11 cellular contexts compared by ENCODE assay signal in genomic region chr19:46674416-46675178, GRCh38. TPM values are rescaled to one million over a fixed set of nuclear protein-coding genes. Genes with fewer than 3 reads are reported as not detected.
DNase-seq lines count a peak whose midpoint lies in the region; ATAC-seq, FAIRE-seq and TF ChIP-seq lines count a peak whose summit lies in the region.
"Had no signal": no experiment of that assay in that cellular context is flagged by ENCODE, and none has a peak within 500 bp of the region (broad histone marks: within the 10 kb centered on the region; RNA-seq: fewer than 3 reads in every experiment).

No MANE protein-coding gene starts in this region.

- H3K9ac ChIP-seq in endothelial cell of umbilical vein (replicated peaks; ENCODE audit: extremely low read depth, insufficient read depth, low read length): no peak overlapping the region
- H3K9ac ChIP-seq: BLaER1, GM23248 had no signal

- TSS peak; percentile 64 for BruUV-seq in endothelial cell of umbilical vein (replicated peaks; lab: Mats Ljungman, UMichigan)

- no peak for DNase-seq in heart left ventricle
- DNase-seq in left ventricle myocardium inferior: no peak
- peak; percentile 39 for DNase-seq in NCI-H510A treated with DMSO at 0.1 percent for 48 hours (lab: John Stamatoyannopoulos, UW)
- peak; percentile 36 for DNase-seq in endothelial cell of umbilical vein (ENCODE audit: low read depth, low spot score)
- DNase-seq in testis: peak; percentile 71
- no peak for DNase-seq in H54 (ENCODE audit: insufficient read length, low spot score)
- DNase-seq in NCI-H748 treated with DMSO at 0.1 percent for 48 hours (lab: John Stamatoyannopoulos, UW): no peak
- DNase-seq in activated effector memory CD4-positive, alpha-beta T cell treated with Interleukin-2 at 50 U/mL for 16 hours: no peak
- DNase-seq: GM23248; stimulated activated naive CD8-positive, alpha-beta T cell treated with anti-CD3 and anti-CD28 coated beads, Interleukin-15, amount 100 ng/mL, for 72 hours had no signal

- H3K4me1 ChIP-seq in heart left ventricle (no peaks in the 10 kb centered on the region), left ventricle myocardium inferior (no peaks in the 10 kb centered on the region), endothelial cell of umbilical vein (ENCODE audit: control insufficient read depth, extremely low read depth, insufficient read depth, low read length) (peaks cover 4% of the 10 kb centered on the region), testis (no peaks in the 10 kb centered on the region)
- H3K4me1 ChIP-seq: BLaER1 had no signal

- dilution Hi-C loops in endothelial cell of umbilical vein (cut with MboI; ENCODE audit: extremely low pct_ligation_motif_present, low sequenced_read_pairs): no loop called here

- TF ChIP-seq CTCF in heart left ventricle (IDR thresholded peaks at IDR 0.05): no peak
- TF ChIP-seq CTCF in left ventricle myocardium inferior (IDR thresholded peaks at IDR 0.05; ENCODE audit: borderline replicate concordance): no peak
- no peak for TF ChIP-seq CTCF in endothelial cell of umbilical vein (IDR thresholded peaks at IDR 0.05; ENCODE audit: extremely low read depth in 1 of 2, insufficient read depth in 1 of 2, low read depth in 1 of 2, low read length in 2 of 2)
- TF ChIP-seq CTCF in testis (IDR thresholded peaks at IDR 0.05): no peak

- no peak overlapping the region for H3K4me2 ChIP-seq in endothelial cell of umbilical vein (ENCODE audit: insufficient read depth, low read length)
- H3K4me2 ChIP-seq: BLaER1 had no signal

- CTCF ChIA-PET in endothelial cell of umbilical vein (lab: Charles Lee): interaction anchor here (1.0 to 2.5 kb wide), 3 partner anchors 13 to 23 kb away, joined by 3 to 15 read pairs (median 3); partner anchors contain the start of gene DACT3

- ATAC-seq in heart left ventricle: peak; percentile 16 to 25 (median 22)
- ATAC-seq: stimulated activated naive CD8-positive, alpha-beta T cell treated with anti-CD3 and anti-CD28 coated beads, Interleukin-15, amount 100 ng/mL, for 72 hours had no signal

- no peak overlapping the region for H2AFZ ChIP-seq in endothelial cell of umbilical vein (ENCODE audit: low read depth, low read length)
- H2AFZ ChIP-seq: GM23248 had no signal

- H3K9me3 ChIP-seq in heart left ventricle (no peaks in the 10 kb centered on the region), left ventricle myocardium inferior (replicated peaks) (no peaks in the 10 kb centered on the region), endothelial cell of umbilical vein (replicated peaks; ENCODE audit: control insufficient read depth, insufficient read depth, low read length) (no peaks in the 10 kb centered on the region), testis (no peaks in the 10 kb centered on the region)
- H3K9me3 ChIP-seq: BLaER1 had no signal

- H3K9me1 ChIP-seq in endothelial cell of umbilical vein (replicated peaks; ENCODE audit: control insufficient read depth, extremely low read depth, insufficient read depth, low read length): no peaks in the 10 kb centered on the region

- intact Hi-C loops in heart left ventricle (cut with DNase I): no loop called here
- intact Hi-C loops in left ventricle myocardium inferior (cut with micrococcal nuclease): no loop called here
- intact Hi-C loops in endothelial cell of umbilical vein (cut with micrococcal nuclease): no loop called here
- intact Hi-C loops in testis (cut with DNase I; ENCODE audit: low total_unique reads): no loop called here

- TF ChIP-seq POLR2A in heart left ventricle (IDR thresholded peaks at IDR 0.05) (no peak), endothelial cell of umbilical vein (IDR thresholded peaks at IDR 0.05; ENCODE audit: low read depth, low read length) (no peak), testis (IDR thresholded peaks at IDR 0.05) (no peak), H54 (IDR thresholded peaks at IDR 0.05; ENCODE audit: low read depth, low read length) (no peak)

- no peak for FAIRE-seq in endothelial cell of umbilical vein (lab: Jason Lieb, UNC)
- FAIRE-seq in H54 (lab: Jason Lieb, UNC): no peak

- H3K27me3 ChIP-seq in heart left ventricle (no peaks in the 10 kb centered on the region), left ventricle myocardium inferior (ENCODE audit: low read depth) (no peaks in the 10 kb centered on the region), endothelial cell of umbilical vein (ENCODE audit: control insufficient read depth in 2 of 2, insufficient read depth in 2 of 2, low read length in 2 of 2) (no peaks in the 10 kb centered on the region), testis (no peaks in the 10 kb centered on the region)
- H3K27me3 ChIP-seq: BLaER1 had no signal

- H3K27ac ChIP-seq in heart left ventricle (no peak overlapping the region), left ventricle myocardium inferior (replicated peaks) (no peak overlapping the region), endothelial cell of umbilical vein (ENCODE audit: insufficient read depth, low read depth, low read length) (no peak overlapping the region), testis (peak overlapping the region in 1 of 2 donors; percentile 24)
- H3K27ac ChIP-seq: BLaER1, GM23248 had no signal

- peaks cover 0 to 74% (median 66%) of the 10 kb centered on the region in 9 donors for H3K36me3 ChIP-seq in heart left ventricle
- peaks cover 52% of the 10 kb centered on the region for H3K36me3 ChIP-seq in left ventricle myocardium inferior
- peaks cover 25 to 41% of the 10 kb centered on the region in 2 experiments for H3K36me3 ChIP-seq in endothelial cell of umbilical vein (ENCODE audit: control insufficient read depth in 2 of 2, extremely low read depth in 1 of 2, insufficient read depth in 2 of 2, low read length in 2 of 2)
- H3K36me3 ChIP-seq in testis (ENCODE audit: low read depth, missing control alignments): no peaks in the 10 kb centered on the region

- POLR2A ChIA-PET in endothelial cell of umbilical vein (lab: Charles Lee): interaction anchor here (0.6 kb wide), 1 partner anchor 144 kb away, joined by 3 read pairs; no protein-coding TSS in a partner anchor

- no peaks in the 10 kb centered on the region for H4K20me1 ChIP-seq in endothelial cell of umbilical vein (replicated peaks; ENCODE audit: control insufficient read depth, extremely low read depth, insufficient read depth, low read length)

- no peak overlapping the region for H3K4me3 ChIP-seq in heart left ventricle
- no peak overlapping the region for H3K4me3 ChIP-seq in left ventricle myocardium inferior
- H3K4me3 ChIP-seq in endothelial cell of umbilical vein (replicated peaks in 1 of 3; ENCODE audit: insufficient read depth in 1 of 3, low read depth in 1 of 3, low read length in 3 of 3): no peak overlapping the region
- no peak overlapping the region for H3K4me3 ChIP-seq in testis
- H3K4me3 ChIP-seq: BLaER1, GM23248 had no signal

- H3K79me2 ChIP-seq in endothelial cell of umbilical vein (ENCODE audit: control insufficient read depth, insufficient read depth, low read length): no peaks in the 10 kb centered on the region

- 92 to 96% (median 94%) methylated on average over 17 to 21 of the region's 21 CpGs for WGBS in heart left ventricle, 4 donors
- 56 to 61% methylated on average over 18 to 21 of the region's 21 CpGs for WGBS in testis, 2 donors

RNA-seq across cellular contexts. Expression of gene DACT3, which starts 13.6 kb away (rescaled TPM):
- total RNA-seq in heart left ventricle (10 to 100 TPM in 7 of 9 donors, 1 to 10 TPM in 2; 8.8 to 23.4 (median 15.1) TPM), left ventricle myocardium inferior (18.3 TPM), endothelial cell of umbilical vein (0.22 and 0.65 TPM in 2 replicates), testis (10 to 100 TPM; 17.2 to 30.6 TPM)
- polyA plus RNA-seq in heart left ventricle (1 to 10 TPM; 2.4 to 9.1 TPM), endothelial cell of umbilical vein (0.76 and 0.83 TPM in 2 replicates), testis (ENCODE audit: insufficient read depth, low read depth, low replicate concordance) (19.8 TPM)
- polyA plus RNA-seq in endothelial cell of umbilical vein (2011; cell fraction: cytosol; rRNA removed): 0.39 TPM in 2 replicates
- 0.39 and 0.55 TPM in 2 replicates for polyA plus RNA-seq in endothelial cell of umbilical vein (2011; cell fraction: nucleus; rRNA removed)
- 0.37 and 0.90 TPM in 2 replicates for polyA plus RNA-seq in endothelial cell of umbilical vein (2012)
- polyA minus RNA-seq in endothelial cell of umbilical vein: 0.41 and 0.49 TPM in 2 replicates
- polyA minus RNA-seq in endothelial cell of umbilical vein (2011; cell fraction: cytosol; rRNA and poly(A)+ RNA removed): not detected
- 0.19 and 0.29 TPM in 2 replicates for polyA minus RNA-seq in endothelial cell of umbilical vein (2011; cell fraction: nucleus; rRNA and poly(A)+ RNA removed)

RNA-seq across cellular contexts. Expression of gene GNG8, which starts 38.6 kb away (rescaled TPM):
- not detected for total RNA-seq in heart left ventricle
- not detected for polyA plus RNA-seq in heart left ventricle
- not detected for total RNA-seq in left ventricle myocardium inferior
- total RNA-seq in endothelial cell of umbilical vein: not detected in 2 replicates
- polyA plus RNA-seq in endothelial cell of umbilical vein: not detected in 2 replicates
- not detected in 2 replicates for polyA plus RNA-seq in endothelial cell of umbilical vein (2011; cell fraction: cytosol; rRNA removed)
- not detected in 2 replicates for polyA plus RNA-seq in endothelial cell of umbilical vein (2011; cell fraction: nucleus; rRNA removed)
- polyA plus RNA-seq in endothelial cell of umbilical vein (2012): not detected in 2 replicates
- polyA minus RNA-seq in endothelial cell of umbilical vein: not detected in 2 replicates
- polyA minus RNA-seq in endothelial cell of umbilical vein (2011; cell fraction: cytosol; rRNA and poly(A)+ RNA removed): not detected
- polyA minus RNA-seq in endothelial cell of umbilical vein (2011; cell fraction: nucleus; rRNA and poly(A)+ RNA removed): not detected in 2 replicates
- total RNA-seq in testis: not detected
- not detected for polyA plus RNA-seq in testis (ENCODE audit: insufficient read depth, low read depth, low replicate concordance)
- total RNA-seq: GM23248 had no signal
- polyA plus RNA-seq: GM23248 had no signal

RNA-seq across cellular contexts. Expression of gene PRKD2, which starts 42.3 kb away (rescaled TPM):
- total RNA-seq in heart left ventricle: 10 to 100 TPM in 7 of 9 donors, 1 to 10 TPM in 2; 8.4 to 32.8 (median 13.2) TPM
- polyA plus RNA-seq in heart left ventricle: 10 to 100 TPM; 10.6 to 12.1 TPM
- total RNA-seq in left ventricle myocardium inferior: 7.9 TPM
- total RNA-seq in endothelial cell of umbilical vein: 94.9 and 101 TPM in 2 replicates
- 40.4 and 42.4 TPM in 2 replicates for polyA plus RNA-seq in endothelial cell of umbilical vein
- 34.8 and 36.2 TPM in 2 replicates for polyA plus RNA-seq in endothelial cell of umbilical vein (2011; cell fraction: cytosol; rRNA removed)
- polyA plus RNA-seq in endothelial cell of umbilical vein (2011; cell fraction: nucleus; rRNA removed): 69.1 and 74.5 TPM in 2 replicates
- polyA plus RNA-seq in endothelial cell of umbilical vein (2012): 45.1 and 54.6 TPM in 2 replicates
- polyA minus RNA-seq in endothelial cell of umbilical vein: 43.7 and 55.6 TPM in 2 replicates
- polyA minus RNA-seq in endothelial cell of umbilical vein (2011; cell fraction: cytosol; rRNA and poly(A)+ RNA removed): 10.0 TPM
- 22.5 and 33.7 TPM in 2 replicates for polyA minus RNA-seq in endothelial cell of umbilical vein (2011; cell fraction: nucleus; rRNA and poly(A)+ RNA removed)
- total RNA-seq in testis: 10 to 100 TPM; 25.6 to 35.4 TPM
- 22.6 TPM for polyA plus RNA-seq in testis (ENCODE audit: insufficient read depth, low read depth, low replicate concordance)

RNA-seq across cellular contexts. Expression of gene PTGIR, which starts 49.7 kb away (rescaled TPM):
- 10 to 100 TPM in 2 of 9 donors, 1 to 10 TPM in 7; 2.1 to 16.7 (median 4.9) TPM for total RNA-seq in heart left ventricle
- 1 to 10 TPM; 2.7 to 5.2 TPM for polyA plus RNA-seq in heart left ventricle
- total RNA-seq in left ventricle myocardium inferior: 3.7 TPM
- total RNA-seq in endothelial cell of umbilical vein: 0.55 and 1.1 TPM in 2 replicates
- polyA plus RNA-seq in endothelial cell of umbilical vein: 2.7 and 3.8 TPM in 2 replicates
- polyA plus RNA-seq in endothelial cell of umbilical vein (2011; cell fraction: cytosol; rRNA removed): 1.2 and 1.7 TPM in 2 replicates
- polyA plus RNA-seq in endothelial cell of umbilical vein (2011; cell fraction: nucleus; rRNA removed): 2.7 and 3.8 TPM in 2 replicates
- polyA plus RNA-seq in endothelial cell of umbilical vein (2012): 0.58 and 1.2 TPM in 2 replicates
- polyA minus RNA-seq in endothelial cell of umbilical vein: 0.74 and 0.85 TPM in 2 replicates
- polyA minus RNA-seq in endothelial cell of umbilical vein (2011; cell fraction: cytosol; rRNA and poly(A)+ RNA removed): not detected
- 0.67 and 1.1 TPM in 2 replicates for polyA minus RNA-seq in endothelial cell of umbilical vein (2011; cell fraction: nucleus; rRNA and poly(A)+ RNA removed)
- total RNA-seq in testis: under 1 TPM; 0.63 to 0.87 TPM
- 1.0 TPM for polyA plus RNA-seq in testis (ENCODE audit: insufficient read depth, low read depth, low replicate concordance)

Comparison
In these comparisons a context has a peak if more than half of its experiments do, and no peak if none do; other contexts are left out.
1. DNase-seq: peak in NCI-H510A treated with DMSO at 0.1 percent for 48 hours (single experiment), endothelial cell of umbilical vein (single experiment) and testis (single experiment); none in heart left ventricle (0 of 5), left ventricle myocardium inferior (single experiment), H54 (single experiment), NCI-H748 treated with DMSO at 0.1 percent for 48 hours (single experiment) and activated effector memory CD4-positive, alpha-beta T cell treated with Interleukin-2 at 50 U/mL for 16 hours (single experiment).